In genomic region chr4:168707205-168707604, GRCh38 we compare ENCODE assay signal across 24 cellular contexts.
DNase-seq lines count a peak whose midpoint lies in the region; ATAC-seq and TF ChIP-seq lines count a peak whose summit lies in the region.
"Had no signal": no experiment of that assay in that cellular context is flagged by ENCODE, and none has a peak within 500 bp of the region (broad histone marks: within the 10 kb centered on the region; RNA-seq: fewer than 3 reads in every experiment).

No MANE protein-coding gene starts in this region.

- no peak overlapping the region for H3K4me3 ChIP-seq in MG63
- H3K4me3 ChIP-seq: adrenal gland, heart left ventricle, ovary, upper lobe of right lung had no signal

- intact Hi-C loops in posterior vena cava (cut with DNase I): no loop called here

- peak; percentile 26 for DNase-seq in EH (ENCODE audit: low read depth)
- peak; percentile 84 for DNase-seq in MG63
- DNase-seq in astrocyte of the hippocampus (ENCODE audit: low read depth, low spot score): peak; percentile 70
- peak; percentile 83 for DNase-seq in myocyte (ENCODE audit: low read depth)
- no peak for DNase-seq in posterior vena cava (ENCODE audit: low spot score)
- no peak for DNase-seq in GM10266 (ENCODE audit: extremely low spot score)
- DNase-seq: activated CD4-positive, CD25-positive, alpha-beta regulatory T cell; activated CD8-positive, alpha-beta T cell treated with anti-CD3 and anti-CD28 coated beads for 36 hours; activated T-cell treated with anti-CD3 and anti-CD28 coated beads for 4 hours; adrenal gland; caudate nucleus; left cardiac atrium; mesendoderm; naive thymus-derived CD8-positive, alpha-beta T cell; NCI-H146; NCI-H2171 treated with DMSO at 0.1 percent for 48 hours; NCI-H526; ovary; right cardiac atrium; stimulated activated CD4-positive, alpha-beta T cell treated with anti-CD3 and anti-CD28 coated beads, Interleukin-15, amount 100 ng/mL, for 24 hours; upper lobe of right lung had no signal

- TF ChIP-seq CTCF in GM10266 (IDR thresholded peaks at IDR 0.05; ENCODE audit: control insufficient read depth, insufficient read depth, low read depth, missing control alignments): no peak

- ATAC-seq in HG03342 (IDR thresholded peaks at IDR 0.05; ENCODE audit: unreplicated experiment) (no peak), GM19463 (IDR thresholded peaks at IDR 0.05; ENCODE audit: unreplicated experiment) (no peak)
- ATAC-seq: activated CD8-positive, alpha-beta T cell treated with anti-CD3 and anti-CD28 coated beads for 36 hours; naive thymus-derived CD8-positive, alpha-beta T cell; right cardiac atrium; upper lobe of right lung had no signal

- no peaks in the 10 kb centered on the region; the same call in 1 of the 2 replicates for H3K36me3 ChIP-seq in MG63
- H3K36me3 ChIP-seq: adrenal gland, ovary, upper lobe of right lung had no signal

- H3K27me3 ChIP-seq in MG63: no peaks in the 10 kb centered on the region
- H3K27me3 ChIP-seq: adrenal gland, heart left ventricle, ovary, upper lobe of right lung had no signal

- H3K9me3 ChIP-seq in MG63: no peaks in the 10 kb centered on the region
- H3K9me3 ChIP-seq: adrenal gland, heart left ventricle, ovary, upper lobe of right lung had no signal

Comparison
In these comparisons a context has a peak if more than half of its experiments do, and no peak if none do; other contexts are left out.
1. DNase-seq: peak in EH (single experiment), MG63 (single experiment), astrocyte of the hippocampus (single experiment) and myocyte (single experiment); none in posterior vena cava (single experiment) and GM10266 (single experiment).